9 cellular contexts compared by ENCODE assay signal in the genomic region with DNA sequence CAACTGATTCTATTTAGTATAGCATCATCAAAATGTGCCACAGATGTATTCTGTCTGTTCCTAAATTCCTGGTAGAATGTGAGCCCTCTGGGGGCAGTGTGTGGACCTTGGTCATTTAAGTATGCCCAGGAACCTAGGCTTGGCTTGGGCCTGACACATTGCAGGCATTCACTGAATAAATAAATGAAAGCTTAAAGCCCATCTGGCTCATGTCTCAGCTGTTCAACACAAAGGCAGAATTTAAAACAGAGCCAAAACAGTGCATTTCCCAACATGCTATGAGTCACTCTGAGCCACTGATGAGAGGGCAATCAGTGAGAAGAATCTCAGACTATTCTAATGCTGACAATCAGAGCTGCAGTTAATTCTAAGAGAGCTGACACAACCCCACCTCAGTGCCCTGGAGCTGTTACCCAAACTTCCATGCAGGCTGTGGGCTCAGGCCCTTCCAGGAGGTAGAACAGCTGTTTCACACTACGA. TPM values are rescaled to one million over a fixed set of nuclear protein-coding genes. Genes with fewer than 3 reads are reported as not detected.
DNase-seq lines count a peak whose midpoint lies in the region; ATAC-seq, FAIRE-seq and TF ChIP-seq lines count a peak whose summit lies in the region.
"Had no signal": no experiment of that assay in that cellular context is flagged by ENCODE, and none has a peak within 500 bp of the region (broad histone marks: within the 10 kb centered on the region; RNA-seq: fewer than 3 reads in every experiment).

No MANE protein-coding gene starts in this region.

- no peaks in the 10 kb centered on the region for H4K20me1 ChIP-seq in fibroblast of lung (ENCODE audit: control insufficient read depth, extremely low read depth, insufficient read depth, low read length)

- H3K36me3 ChIP-seq in RWPE2 (ENCODE audit: low read depth) (peaks cover 35% of the 10 kb centered on the region), fibroblast of lung (ENCODE audit: control insufficient read depth, insufficient read depth, low read length) (peaks cover 9% of the 10 kb centered on the region)

- H3K27ac ChIP-seq in RWPE2 (ENCODE audit: poor library complexity, severe bottlenecking) (peak overlapping the region; percentile 66), fibroblast of lung (ENCODE audit: insufficient read depth, low read length) (peak overlapping the region; percentile 76)
- H3K27ac ChIP-seq: parathyroid adenoma had no signal

- H3K79me2 ChIP-seq in fibroblast of lung (ENCODE audit: control insufficient read depth, insufficient read depth, low read length), result peaks cover 67% of the 10 kb centered on the region

- H3K9ac ChIP-seq in fibroblast of lung (ENCODE audit: insufficient read depth, low read length), result no peak overlapping the region
- H3K9ac ChIP-seq: parathyroid adenoma had no signal

- peak; percentile 98 for ATAC-seq in RWPE2 (ENCODE audit: low read depth)
- no peak for ATAC-seq in HG03342 (IDR thresholded peaks at IDR 0.05; ENCODE audit: unreplicated experiment)

- DNase-seq in GOT3 (lab: John Stamatoyannopoulos, UW) (peak; percentile 62), RWPE2 (ENCODE audit: low spot score) (peak; percentile 90), fibroblast of lung (ENCODE audit: low read depth in 2 of 2) (peak; percentile 97 to 99), non-pigmented ciliary epithelial cell (ENCODE audit: low read depth) (peak; percentile 93), D721Med (ENCODE audit: insufficient read length, low spot score) (no peak), UCSD-AML1 (lab: John Stamatoyannopoulos, UW; ENCODE audit: unreplicated experiment) (no peak), DMS79 (lab: John Stamatoyannopoulos, UW) (no peak)

- H3K9me3 ChIP-seq in RWPE2 (ENCODE audit: severe bottlenecking), result no peaks in the 10 kb centered on the region
- H3K9me3 ChIP-seq in fibroblast of lung (ENCODE audit: control insufficient read depth, insufficient read depth, low read depth, low read length), result no peaks in the 10 kb centered on the region

- H2AFZ ChIP-seq in fibroblast of lung (ENCODE audit: low read length), result no peak overlapping the region
- H2AFZ ChIP-seq: parathyroid adenoma had no signal

- no peak for FAIRE-seq in D721Med (lab: Jason Lieb, UNC)

- TF ChIP-seq CTCF in RWPE2 (IDR thresholded peaks at IDR 0.05; ENCODE audit: poor library complexity, severe bottlenecking) (peak; percentile 47), fibroblast of lung (conservative IDR thresholded peaks at IDR 0.05 in 1 of 2, IDR thresholded peaks at IDR 0.05 in 1 of 2; ENCODE audit: low read depth in 1 of 2, low read length in 2 of 2) (no peak), D721Med (IDR thresholded peaks at IDR 0.05; ENCODE audit: insufficient read depth, missing control alignments) (no peak)

- peak overlapping the region; percentile 44 for H3K4me2 ChIP-seq in fibroblast of lung (ENCODE audit: extremely low read depth, insufficient read depth, low read length)

- H3K4me3 ChIP-seq in RWPE2 (ENCODE audit: severe bottlenecking) (no peak overlapping the region), fibroblast of lung (replicated peaks in 1 of 4; ENCODE audit: control extremely low read depth in 1 of 4, insufficient read depth in 1 of 4, low read depth in 3 of 4, low read length in 4 of 4) (peak overlapping the region in 1 of 4 experiments; percentile 2)

- H3K27me3 ChIP-seq in RWPE2 (ENCODE audit: insufficient read depth, poor library complexity, severe bottlenecking), result no peaks in the 10 kb centered on the region
- no peaks in the 10 kb centered on the region for H3K27me3 ChIP-seq in fibroblast of lung (ENCODE audit: control insufficient read depth, insufficient read depth, low read length)

- H3K4me1 ChIP-seq in RWPE2 (ENCODE audit: insufficient read depth, poor library complexity, severe bottlenecking) (peaks cover 26% of the 10 kb centered on the region), fibroblast of lung (ENCODE audit: control insufficient read depth, extremely low read depth, insufficient read depth, low read length) (peaks cover 27% of the 10 kb centered on the region)
- H3K4me1 ChIP-seq: parathyroid adenoma had no signal

RNA-seq across cellular contexts. Expression of gene FAM193B, which starts 8.1 kb away (rescaled TPM):
- 17.5 and 28.4 TPM in 2 replicates for total RNA-seq in fibroblast of lung
- 15.9 and 27.9 TPM in 2 replicates for polyA plus RNA-seq in fibroblast of lung
- polyA plus RNA-seq in fibroblast of lung (2012), result 16.0 and 31.0 TPM in 2 replicates
- polyA minus RNA-seq in fibroblast of lung (ENCODE audit: low replicate concordance), result 29.0 and 78.7 TPM in 2 replicates

RNA-seq across cellular contexts. Expression of gene DDX41, which starts 29.5 kb away (rescaled TPM):
- 76.5 and 79.1 TPM in 2 replicates for total RNA-seq in fibroblast of lung
- 66.8 and 71.5 TPM in 2 replicates for polyA plus RNA-seq in fibroblast of lung
- polyA plus RNA-seq in fibroblast of lung (2012), result 120 and 261 TPM in 2 replicates
- polyA minus RNA-seq in fibroblast of lung (ENCODE audit: low replicate concordance), result 77.3 and 114 TPM in 2 replicates

RNA-seq across cellular contexts. Expression of gene DOK3, which starts 36.7 kb away (rescaled TPM):
- 0.99 and 2.1 TPM in 2 replicates for total RNA-seq in fibroblast of lung
- 0.58 and 1.5 TPM in 2 replicates for polyA plus RNA-seq in fibroblast of lung
- polyA plus RNA-seq in fibroblast of lung (2012), result 0.54 and 2.2 TPM in 2 replicates
- polyA minus RNA-seq in fibroblast of lung (ENCODE audit: low replicate concordance), result 0.19 and 6.0 TPM in 2 replicates

RNA-seq across cellular contexts. Expression of gene TMED9, which starts 45.7 kb away (rescaled TPM):
- total RNA-seq in fibroblast of lung, result 94.8 and 139 TPM in 2 replicates
- 259 and 355 TPM in 2 replicates for polyA plus RNA-seq in fibroblast of lung
- polyA plus RNA-seq in fibroblast of lung (2012), result 345 and 434 TPM in 2 replicates
- 259 and 273 TPM in 2 replicates for polyA minus RNA-seq in fibroblast of lung (ENCODE audit: low replicate concordance)

RNA-seq across cellular contexts. Expression of gene PDLIM7, which starts 48.9 kb away (rescaled TPM):
- total RNA-seq in fibroblast of lung, result 55.2 and 65.2 TPM in 2 replicates
- polyA plus RNA-seq in fibroblast of lung, result 117 and 245 TPM in 2 replicates
- 250 and 446 TPM in 2 replicates for polyA plus RNA-seq in fibroblast of lung (2012)
- 267 and 376 TPM in 2 replicates for polyA minus RNA-seq in fibroblast of lung (ENCODE audit: low replicate concordance)

Comparison
In these comparisons a context has a peak if more than half of its experiments do, and no peak if none do; other contexts are left out.
1. DNase-seq: peak in GOT3 (single experiment), RWPE2 (single experiment), fibroblast of lung (2 of 2) and non-pigmented ciliary epithelial cell (single experiment); none in D721Med (single experiment), UCSD-AML1 (single experiment) and DMS79 (single experiment).